8 cellular contexts compared by ENCODE assay signal in the genomic region with DNA sequence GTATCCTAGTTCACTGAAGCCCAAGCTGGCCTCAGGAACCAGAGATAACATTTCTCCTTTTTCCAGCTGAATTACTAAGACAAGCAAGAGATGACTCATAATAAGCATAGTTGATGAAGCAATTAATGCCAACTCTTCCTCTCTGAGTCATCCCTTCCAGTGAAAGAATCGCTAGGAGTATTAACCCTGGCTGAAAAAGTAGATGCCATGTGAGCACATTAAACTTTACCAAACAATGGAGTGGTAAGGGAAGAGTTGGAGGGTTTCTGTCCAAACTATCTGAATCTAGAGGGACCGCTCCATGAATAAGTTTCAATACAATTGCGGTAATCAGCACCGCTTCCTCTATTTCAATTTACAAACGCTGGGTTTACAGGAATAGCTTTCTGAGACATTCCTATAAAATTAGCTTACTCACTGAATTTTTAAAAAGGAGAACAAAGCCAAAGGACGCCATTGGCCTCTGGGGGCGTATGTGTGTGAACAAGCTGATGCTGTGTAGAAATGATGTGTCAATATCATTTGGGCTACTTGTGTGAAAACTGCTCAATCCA. TPM values are rescaled to one million over a fixed set of nuclear protein-coding genes. Genes with fewer than 3 reads are reported as not detected.
DNase-seq lines count a peak whose midpoint lies in the region; ATAC-seq and TF ChIP-seq lines count a peak whose summit lies in the region.

No MANE protein-coding gene starts in this region.

- H3K27ac ChIP-seq in RWPE2 (ENCODE audit: poor library complexity, severe bottlenecking), result peak overlapping the region; percentile 84
- H3K27ac ChIP-seq in lower lobe of right lung, result peak overlapping the region; percentile 76
- peak overlapping the region; percentile 36 to 83 for H3K27ac ChIP-seq in testis

- TF ChIP-seq CTCF in RWPE2 (IDR thresholded peaks at IDR 0.05; ENCODE audit: poor library complexity, severe bottlenecking), result peak; percentile 66
- TF ChIP-seq CTCF in lower lobe of right lung (IDR thresholded peaks at IDR 0.05), result peak; percentile 30
- TF ChIP-seq CTCF in testis (IDR thresholded peaks at IDR 0.05), result no peak

- no peaks in the 10 kb centered on the region for H3K27me3 ChIP-seq in RWPE2 (ENCODE audit: insufficient read depth, poor library complexity, severe bottlenecking)
- no peaks in the 10 kb centered on the region for H3K27me3 ChIP-seq in lower lobe of right lung (ENCODE audit: low read depth)
- no peaks in the 10 kb centered on the region for H3K27me3 ChIP-seq in testis

- intact Hi-C loops in lower lobe of right lung (cut with DNase I) (no loop called here), testis (cut with DNase I; ENCODE audit: low total_unique reads) (no loop called here)

- H3K9me3 ChIP-seq in RWPE2 (ENCODE audit: severe bottlenecking), result no peaks in the 10 kb centered on the region
- H3K9me3 ChIP-seq in lower lobe of right lung, result no peaks in the 10 kb centered on the region
- H3K9me3 ChIP-seq in testis, result no peaks in the 10 kb centered on the region

- H3K4me1 ChIP-seq in RWPE2 (ENCODE audit: insufficient read depth, poor library complexity, severe bottlenecking) (peaks cover 30% of the 10 kb centered on the region), lower lobe of right lung (peaks cover 24% of the 10 kb centered on the region), testis (peaks cover 5% of the 10 kb centered on the region)

- no peak for TF ChIP-seq POLR2A in testis (IDR thresholded peaks at IDR 0.05)

- ATAC-seq in HG02852 (IDR thresholded peaks at IDR 0.05; ENCODE audit: unreplicated experiment) (peak; percentile 38), RWPE2 (ENCODE audit: low read depth) (peak; percentile 78), lower lobe of right lung (peak; percentile 78 to 83)

- H3K4me3 ChIP-seq in RWPE2 (ENCODE audit: severe bottlenecking) (no peak overlapping the region), lower lobe of right lung (peak overlapping the region; percentile 15), testis (no peak overlapping the region)

- WGBS in testis, 2 donors, result 47% methylated on average over 7 of the region's 7 CpGs

- no peaks in the 10 kb centered on the region for H3K36me3 ChIP-seq in RWPE2 (ENCODE audit: low read depth)
- H3K36me3 ChIP-seq in lower lobe of right lung, result no peaks in the 10 kb centered on the region
- H3K36me3 ChIP-seq in testis (ENCODE audit: low read depth, missing control alignments), result no peaks in the 10 kb centered on the region

- DNase-seq in activated CD4-positive, alpha-beta T cell treated with anti-CD3 and anti-CD28 coated beads for 4 hours, result peak; percentile 46 to 51
- no peak for DNase-seq in activated CD4-positive, alpha-beta T cell treated with anti-CD3 and anti-CD28 coated beads, Interleukin-2, amount 50 U/mL, for 1 hour
- DNase-seq in RWPE2 (ENCODE audit: low spot score) (no peak), cerebellum (ENCODE audit: low spot score) (peak; percentile 36), lower lobe of right lung (peak; percentile 77), testis (no peak), OCI-M2 (lab: John Stamatoyannopoulos, UW; ENCODE audit: unreplicated experiment) (no peak)

RNA-seq across cellular contexts. Expression of a gene that starts 48.3 kb away (rescaled TPM):
- total RNA-seq in cerebellum (38.8 TPM), lower lobe of right lung (75.9 TPM), testis (10 to 100 TPM; 64.3 to 84.1 TPM)
- polyA plus RNA-seq in testis (ENCODE audit: insufficient read depth, low read depth, low replicate concordance), result 12.8 TPM

Comparison
In these comparisons a context has a peak if more than half of its experiments do, and no peak if none do; other contexts are left out.
1. DNase-seq: peak in activated CD4-positive, alpha-beta T cell treated with anti-CD3 and anti-CD28 coated beads for 4 hours (2 of 2), cerebellum (single experiment) and lower lobe of right lung (single experiment); none in activated CD4-positive, alpha-beta T cell treated with anti-CD3 and anti-CD28 coated beads, Interleukin-2, amount 50 U/mL, for 1 hour (single experiment), RWPE2 (single experiment), testis (single experiment) and OCI-M2 (single experiment).
2. CTCF ChIP-seq: peak in RWPE2 (single experiment) and lower lobe of right lung (single experiment); none in testis (0 of 3).
3. Peak in every context shown above with its lines, with median percentiles within 50 percentile points of each other: ATAC-seq and H3K27ac ChIP-seq.